ENCODE assay signal across 8 cellular contexts in genomic region chr9:35645736-35646582, GRCh38. TPM values are rescaled to one million over a fixed set of nuclear protein-coding genes. Genes with fewer than 3 reads are reported as not detected.
DNase-seq lines count a peak whose midpoint lies in the region; ATAC-seq and TF ChIP-seq lines count a peak whose summit lies in the region.

No MANE protein-coding gene starts in this region.

- H3K27me3 Mint-ChIP-seq in naive B cell = no peaks in the 10 kb centered on the region

- peaks cover 6% of the 10 kb centered on the region for H3F3A ChIP-seq in SK-N-SH (replicated peaks; ENCODE audit: insufficient read depth)

- ATAC-seq in HG03135 (IDR thresholded peaks at IDR 0.05; ENCODE audit: unreplicated experiment) (peak; percentile 4), naive B cell (ENCODE audit: low read depth in 2 of 2) (no peak)

- H3K36me3 ChIP-seq in SK-N-SH (replicated peaks in 1 of 2; ENCODE audit: control insufficient read depth in 1 of 2, insufficient read depth in 2 of 2, low read length in 1 of 2) = no peaks in the 10 kb centered on the region

- peak overlapping the region; percentile 61 to 67 for H3K4me3 ChIP-seq in SK-N-SH (ENCODE audit: low read depth in 2 of 2, low read length in 1 of 2)
- H3K4me3 ChIP-seq in epithelial cell of proximal tubule (ENCODE audit: low read depth, low read length) = peak overlapping the region; percentile 69

- peak overlapping the region; percentile 97 for H2AFZ ChIP-seq in SK-N-SH (ENCODE audit: low read depth)

- peak; percentile 39 for DNase-seq in NCI-H510A treated with DMSO at 0.1 percent for 48 hours (lab: John Stamatoyannopoulos, UW)
- no peak for DNase-seq in NCI-H510A (lab: John Stamatoyannopoulos, UW)
- no peak for DNase-seq in SK-N-SH
- no peak for DNase-seq in epithelial cell of proximal tubule (ENCODE audit: low read depth)
- no peak for DNase-seq in naive B cell
- no peak for DNase-seq in dedifferentiated amniotic fluid mesenchymal stem cell (ENCODE audit: extremely low spot score)
- no peak for DNase-seq in middle frontal gyrus (ENCODE audit: extremely low spot score, low spot score)

- H3K9me2 ChIP-seq in SK-N-SH = no peaks in the 10 kb centered on the region

- TF ChIP-seq EP300 in SK-N-SH (IDR thresholded peaks at IDR 0.05; ENCODE audit: borderline replicate concordance in 1 of 2, low read depth in 1 of 2, low read length in 1 of 2) = no peak

- H3K27me3 ChIP-seq in SK-N-SH (ENCODE audit: insufficient read depth) = no peaks in the 10 kb centered on the region

- CTCF ChIA-PET in SK-N-SH (lab: Yijun Ruan, JAX) = interaction anchor here (0.7 to 5.7 kb wide), 25 partner anchors 11 to 522 kb away, joined by 3 to 86 read pairs (median 4); partner anchors contain the start of genes CCDC107, CD72, CREB3 and GBA2

- peaks cover 6 to 7% of the 10 kb centered on the region in 2 experiments; a peak in 2 of 4 replicates for H3K4me1 ChIP-seq in SK-N-SH (ENCODE audit: control insufficient read depth in 1 of 2, insufficient read depth in 2 of 2, low read depth in 1 of 2, low read length in 1 of 2)

- POLR2A ChIA-PET in SK-N-SH (lab: Yijun Ruan, JAX) = interaction anchor here (0.9 to 2.6 kb wide), 2 partner anchors 12 to 566 kb away, joined by 3 to 20 read pairs; partner anchors contain the start of genes CCDC107, FANCG and RMRP

- H3K4me2 ChIP-seq in SK-N-SH = peak overlapping the region; percentile 96

- no peaks in the 10 kb centered on the region for H3K9me3 Mint-ChIP-seq in naive B cell

- H3K79me2 ChIP-seq in SK-N-SH (ENCODE audit: insufficient read depth) = no peaks in the 10 kb centered on the region

- H3K9ac ChIP-seq in SK-N-SH = peak overlapping the region; percentile 63

- H3K9me3 ChIP-seq in SK-N-SH = no peaks in the 10 kb centered on the region

- TF ChIP-seq CTCF in SK-N-SH (IDR thresholded peaks at IDR 0.05) = no peak
- peak; percentile 41 for TF ChIP-seq CTCF in epithelial cell of proximal tubule (conservative IDR thresholded peaks at IDR 0.05; ENCODE audit: low read depth, low read length)

- H4K20me1 ChIP-seq in SK-N-SH (ENCODE audit: insufficient read depth) = no peaks in the 10 kb centered on the region

- peak overlapping the region; percentile 96 to 99 (median 98) for H3K4me3 Mint-ChIP-seq in naive B cell

- peaks cover 57 to 87% (median 82%) of the 10 kb centered on the region in 3 donors for H3K4me1 Mint-ChIP-seq in naive B cell

- no peaks in the 10 kb centered on the region for H3K36me3 Mint-ChIP-seq in naive B cell

- no peak for TF ChIP-seq RAD21 in SK-N-SH (IDR thresholded peaks at IDR 0.05; ENCODE audit: low read length)

- WGBS in SK-N-SH (ENCODE audit: low lambda C conversion rate) = 60% methylated on average over 23 of the region's 25 CpGs

- peak overlapping the region; percentile 96 to 99 (median 98) for H3K27ac Mint-ChIP-seq in naive B cell

- H3K27ac ChIP-seq in SK-N-SH (ENCODE audit: low read depth in 2 of 2, low read length in 1 of 2) = peak overlapping the region in 1 of 2 experiments; percentile 76; a peak in 1 of 4 replicates

TF ChIP-seq in SK-N-SH, 30 proteins besides CTCF, POLR2A, EP300 and RAD21:
- TF ChIP-seq FOXM1 (IDR thresholded peaks at IDR 0.05; ENCODE audit: low read depth) (no peak), TAF1 (IDR thresholded peaks at IDR 0.05; ENCODE audit: borderline replicate concordance, low read depth, low read length) (no peak), ELF1 (IDR thresholded peaks at IDR 0.05) (no peak), MEF2A (IDR thresholded peaks at IDR 0.05; ENCODE audit: borderline replicate concordance, low read depth) (no peak), SIN3A (IDR thresholded peaks at IDR 0.05; ENCODE audit: borderline replicate concordance, low read depth, low read length) (no peak), NRF1 (IDR thresholded peaks at IDR 0.05; ENCODE audit: low read depth, low read length) (no peak), RFX5 (IDR thresholded peaks at IDR 0.05; ENCODE audit: low read length) (no peak), RCOR1 (IDR thresholded peaks at IDR 0.05; ENCODE audit: low read length) (no peak), SMC3 (IDR thresholded peaks at IDR 0.05; ENCODE audit: low read depth, low read length) (no peak)
TF ChIP-seq in SK-N-SH: peak in this region for 0.

RNA-seq across cellular contexts. Expression of gene SIT1, which starts 4.8 kb away (rescaled TPM):
- polyA plus RNA-seq in SK-N-SH (2012; rRNA removed) (not detected in 2 replicates), naive B cell (ENCODE audit: low read depth in 6 of 6) (100 to 1,000 TPM in 1 of 6 donors, 10 to 100 TPM in 5; 56.8 to 107 (median 73.5) TPM)
- polyA plus RNA-seq in SK-N-SH (2012; cell fraction: cytosol; rRNA removed) = not detected in 2 replicates
- polyA plus RNA-seq in SK-N-SH (2012; cell fraction: nucleus; rRNA removed) = not detected in 2 replicates
- not detected in 2 replicates for total RNA-seq in epithelial cell of proximal tubule

RNA-seq across cellular contexts. Expression of gene RMRP, which starts 11.9 kb away (rescaled TPM):
- 64.9 and 157 TPM in 2 replicates for polyA plus RNA-seq in SK-N-SH (2012; rRNA removed)
- not detected in 2 replicates for polyA plus RNA-seq in SK-N-SH (2012; cell fraction: cytosol; rRNA removed)
- 125 TPM in 1 of 2 replicates, not detected in the other for polyA plus RNA-seq in SK-N-SH (2012; cell fraction: nucleus; rRNA removed)
- total RNA-seq in epithelial cell of proximal tubule = 3,154 and 10,636 TPM in 2 replicates
- 10 to 100 TPM in 4 of 6 donors, not detected in 2; 41.0 to 72.3 (median 56.5) TPM for polyA plus RNA-seq in naive B cell (ENCODE audit: low read depth in 6 of 6)

RNA-seq across cellular contexts. Expression of gene CCDC107, which starts 12.1 kb away (rescaled TPM):
- polyA plus RNA-seq in SK-N-SH (2012; rRNA removed) (20.9 and 22.0 TPM in 2 replicates), naive B cell (ENCODE audit: low read depth in 6 of 6) (10 to 100 TPM; 42.7 to 60.2 (median 51.5) TPM)
- 18.4 and 19.9 TPM in 2 replicates for polyA plus RNA-seq in SK-N-SH (2012; cell fraction: cytosol; rRNA removed)
- polyA plus RNA-seq in SK-N-SH (2012; cell fraction: nucleus; rRNA removed) = 23.6 and 25.8 TPM in 2 replicates
- total RNA-seq in epithelial cell of proximal tubule = 19.0 and 35.4 TPM in 2 replicates

RNA-seq across cellular contexts. Expression of gene ARHGEF39, which starts 19.0 kb away (rescaled TPM):
- polyA plus RNA-seq in SK-N-SH (2012; rRNA removed) (4.9 and 5.2 TPM in 2 replicates), naive B cell (ENCODE audit: low read depth in 6 of 6) (1 to 10 TPM in 5 of 6 donors, under 1 TPM in 1; 0.90 to 4.0 (median 2.4) TPM)
- 1.9 and 2.5 TPM in 2 replicates for polyA plus RNA-seq in SK-N-SH (2012; cell fraction: cytosol; rRNA removed)
- polyA plus RNA-seq in SK-N-SH (2012; cell fraction: nucleus; rRNA removed) = 18.4 and 21.3 TPM in 2 replicates
- 11.9 and 17.5 TPM in 2 replicates for total RNA-seq in epithelial cell of proximal tubule

RNA-seq across cellular contexts. Expression of gene CD72, which starts 27.7 kb away (rescaled TPM):
- polyA plus RNA-seq in SK-N-SH (2012; rRNA removed) (2.5 and 2.7 TPM in 2 replicates), naive B cell (ENCODE audit: low read depth in 6 of 6) (100 to 1,000 TPM; 293 to 418 (median 315) TPM)
- 0.87 and 1.1 TPM in 2 replicates for polyA plus RNA-seq in SK-N-SH (2012; cell fraction: cytosol; rRNA removed)
- polyA plus RNA-seq in SK-N-SH (2012; cell fraction: nucleus; rRNA removed) = 15.4 and 17.6 TPM in 2 replicates
- total RNA-seq in epithelial cell of proximal tubule = 0.51 and 1.2 TPM in 2 replicates

Comparison
In these comparisons a context has a peak if more than half of its experiments do, and no peak if none do; other contexts are left out.
1. RNA of gene SIT1, which starts 4.8 kb away (polyA plus RNA-seq): 56.8 to 107 TPM in naive B cell; not detected in SK-N-SH; every median in the first group is over 10 times any median in the second.